16 cellular contexts compared by ENCODE assay signal in genomic region chr6:170346649-170347048, GRCh38. TPM values are rescaled to one million over a fixed set of nuclear protein-coding genes. Genes with fewer than 3 reads are reported as not detected.
A peak's percentile ranks its signal among the peaks of the same experiment; 100 is the strongest.
DNase-seq lines count a peak whose midpoint lies in the region; ATAC-seq and TF ChIP-seq lines count a peak whose summit lies in the region.
"Had no signal": no experiment of that assay in that cellular context is flagged by ENCODE, and none has a peak within 500 bp of the region (broad histone marks: within the 10 kb centered on the region; RNA-seq: fewer than 3 reads in every experiment).

No MANE protein-coding gene starts in this region.

- H3K4me1 Mint-ChIP-seq in activated CD4-positive, alpha-beta memory T cell treated with anti-CD3 and anti-CD28 coated beads, Interleukin-2, amount 10 ng/mL, durations not matched to agents 7 days and 5 days: peaks cover 37% of the 10 kb centered on the region
- H3K4me1 Mint-ChIP-seq in osteocyte (ENCODE audit: unreplicated experiment): peaks cover 32% of the 10 kb centered on the region

- CTCF ChIA-PET in activated CD4-positive, alpha-beta memory T cell treated with anti-CD3 and anti-CD28 coated beads, Interleukin-2, amount 10 ng/mL, durations not matched to agents 7 days and 5 days (lab: Charles Lee): no interaction called here
- CTCF ChIA-PET in A673 (lab: Charles Lee): no interaction called here

- no peak overlapping the region for H3K27ac ChIP-seq in A673 (ENCODE audit: low read depth, low read length, poor library complexity, severe bottlenecking)
- H3K27ac ChIP-seq: BLaER1 had no signal

- no TSS peak for BruUV-seq in A673 (replicated peaks; lab: Mats Ljungman, UMichigan)

- peaks cover 38 to 48% of the 10 kb centered on the region in 2 donors for H3K36me3 Mint-ChIP-seq in activated naive CD4-positive, alpha-beta T cell treated with anti-CD3 and anti-CD28 coated beads, Interleukin-2, amount 50 U/mL, for 72 hours
- peaks cover 64% of the 10 kb centered on the region for H3K36me3 Mint-ChIP-seq in activated CD4-positive, alpha-beta memory T cell treated with anti-CD3 and anti-CD28 coated beads, Interleukin-2, amount 10 ng/mL, durations not matched to agents 7 days and 5 days (ENCODE audit: low read depth)
- H3K36me3 Mint-ChIP-seq in osteocyte (ENCODE audit: unreplicated experiment): peaks cover 52% of the 10 kb centered on the region

- POLR2A ChIA-PET in activated CD4-positive, alpha-beta memory T cell treated with anti-CD3 and anti-CD28 coated beads, Interleukin-2, amount 10 ng/mL, durations not matched to agents 7 days and 5 days (lab: Charles Lee): interaction anchor here (1.5 kb wide), 1 partner anchor 40 kb away, joined by 5 read pairs; the partner anchor contains the start of gene FAM120B
- POLR2A ChIA-PET in A673 (lab: Charles Lee; ENCODE audit: low non-redundant PET): no interaction called here

- H3K36me3 ChIP-seq in A673 (ENCODE audit: insufficient read depth, low read length, poor library complexity, severe bottlenecking): peaks cover 25% of the 10 kb centered on the region

- peak in 1 of 2 donors; percentile 73 for ATAC-seq in activated naive CD4-positive, alpha-beta T cell treated with anti-CD3 and anti-CD28 coated beads, Interleukin-2, amount 50 U/mL, for 72 hours
- peak; percentile 12 for ATAC-seq in HG03280 (IDR thresholded peaks at IDR 0.05; ENCODE audit: unreplicated experiment)
- ATAC-seq in HG02981 (IDR thresholded peaks at IDR 0.05; ENCODE audit: unreplicated experiment): no peak

- H3K4me3 ChIP-seq in A673 (ENCODE audit: low read depth, low read length, poor library complexity, severe bottlenecking): no peak overlapping the region
- H3K4me3 ChIP-seq: BLaER1 had no signal

- no peak for DNase-seq in activated naive CD4-positive, alpha-beta T cell treated with anti-CD3 and anti-CD28 coated beads, Interleukin-2, amount 50 U/mL, for 72 hours (ENCODE audit: low spot score in 2 of 2)
- DNase-seq in activated naive CD4-positive, alpha-beta T cell treated with anti-CD3 and anti-CD28 coated beads, Interleukin-2, amount 50 U/mL, for 16 hours: no peak
- DNase-seq in activated CD4-positive, alpha-beta memory T cell treated with anti-CD3 and anti-CD28 coated beads, Interleukin-2, amount 10 ng/mL, durations not matched to agents 7 days and 5 days: no peak
- DNase-seq in osteocyte (ENCODE audit: extremely low spot score, unreplicated experiment) (no peak), A673 (ENCODE audit: low spot score) (no peak), nucleus accumbens (lab: John Stamatoyannopoulos, UW) (no peak)
- DNase-seq: CD8-positive, alpha-beta memory T cell; GF-D8; H9; NCI-H1417 treated with DMSO at 0.1 percent for 48 hours; NCI-H2029; NCI-H524 had no signal

- peaks cover 10 to 12% of the 10 kb centered on the region in 2 donors for H3K9me3 Mint-ChIP-seq in activated naive CD4-positive, alpha-beta T cell treated with anti-CD3 and anti-CD28 coated beads, Interleukin-2, amount 50 U/mL, for 72 hours
- H3K9me3 Mint-ChIP-seq in activated CD4-positive, alpha-beta memory T cell treated with anti-CD3 and anti-CD28 coated beads, Interleukin-2, amount 10 ng/mL, durations not matched to agents 7 days and 5 days: peaks cover 12% of the 10 kb centered on the region
- peaks cover 13% of the 10 kb centered on the region for H3K9me3 Mint-ChIP-seq in osteocyte (ENCODE audit: unreplicated experiment)

- H3K27me3 ChIP-seq in A673 (replicated peaks; ENCODE audit: insufficient read depth, low read depth, low read length, poor library complexity): no peaks in the 10 kb centered on the region
- H3K27me3 ChIP-seq: BLaER1 had no signal

- peaks cover 10% of the 10 kb centered on the region for H3K4me1 ChIP-seq in A673 (ENCODE audit: insufficient read depth, low read length, poor library complexity, severe bottlenecking)

- TF ChIP-seq CTCF in osteocyte (IDR thresholded peaks at IDR 0.05): no peak
- TF ChIP-seq CTCF in A673 (conservative IDR thresholded peaks at IDR 0.05; ENCODE audit: low read depth, low read length): no peak

- intact Hi-C loops in A673 (cut with micrococcal nuclease; ENCODE audit: unreplicated experiment): no loop called here

- H3K27ac Mint-ChIP-seq in activated naive CD4-positive, alpha-beta T cell treated with anti-CD3 and anti-CD28 coated beads, Interleukin-2, amount 50 U/mL, for 72 hours: peak overlapping the region; percentile 52 to 95
- H3K27ac Mint-ChIP-seq in activated CD4-positive, alpha-beta memory T cell treated with anti-CD3 and anti-CD28 coated beads, Interleukin-2, amount 10 ng/mL, durations not matched to agents 7 days and 5 days: peak overlapping the region; percentile 69
- peak overlapping the region; percentile 52 for H3K27ac Mint-ChIP-seq in osteocyte (ENCODE audit: unreplicated experiment)
- H3K27ac Mint-ChIP-seq: CD8-positive, alpha-beta memory T cell; H9; IgD-negative memory B cell had no signal

- peaks cover 9% of the 10 kb centered on the region for H3K9me3 ChIP-seq in A673 (ENCODE audit: low read depth, low read length, poor library complexity, severe bottlenecking)

- H3K27me3 Mint-ChIP-seq in activated CD4-positive, alpha-beta memory T cell treated with anti-CD3 and anti-CD28 coated beads, Interleukin-2, amount 10 ng/mL, durations not matched to agents 7 days and 5 days: no peaks in the 10 kb centered on the region
- no peaks in the 10 kb centered on the region for H3K27me3 Mint-ChIP-seq in osteocyte (ENCODE audit: unreplicated experiment)
- H3K27me3 Mint-ChIP-seq: CD8-positive, alpha-beta memory T cell; IgD-negative memory B cell had no signal

- no peak overlapping the region for H3K4me3 Mint-ChIP-seq in activated CD4-positive, alpha-beta memory T cell treated with anti-CD3 and anti-CD28 coated beads, Interleukin-2, amount 10 ng/mL, durations not matched to agents 7 days and 5 days
- H3K4me3 Mint-ChIP-seq in osteocyte (ENCODE audit: unreplicated experiment): no peak overlapping the region
- H3K4me3 Mint-ChIP-seq: CD8-positive, alpha-beta memory T cell; H9; IgD-negative memory B cell had no signal

RNA-seq across cellular contexts. Expression of gene FAM120B, which starts 40.1 kb away (rescaled TPM):
- 10 to 100 TPM; 14.1 to 25.9 TPM for total RNA-seq in activated naive CD4-positive, alpha-beta T cell treated with anti-CD3 and anti-CD28 coated beads, Interleukin-2, amount 50 U/mL, for 72 hours
- total RNA-seq in activated CD4-positive, alpha-beta memory T cell treated with anti-CD3 and anti-CD28 coated beads, Interleukin-2, amount 10 ng/mL, durations not matched to agents 7 days and 5 days: 10 to 100 TPM; 23.9 to 25.0 TPM
- total RNA-seq in osteocyte: 34.0 and 36.9 TPM in 2 replicates
- 30.3 and 31.6 TPM in 2 replicates for total RNA-seq in A673 (2021)

RNA-seq across cellular contexts. Expression of gene DLL1, which starts 55.8 kb away (rescaled TPM):
- 1 to 10 TPM; 1.1 to 2.6 TPM for total RNA-seq in activated naive CD4-positive, alpha-beta T cell treated with anti-CD3 and anti-CD28 coated beads, Interleukin-2, amount 50 U/mL, for 72 hours
- under 1 TPM in 1 of 2 experiments, not detected in 1; 0.20 TPM for total RNA-seq in activated CD4-positive, alpha-beta memory T cell treated with anti-CD3 and anti-CD28 coated beads, Interleukin-2, amount 10 ng/mL, durations not matched to agents 7 days and 5 days
- total RNA-seq in osteocyte (1.6 and 2.6 TPM in 2 replicates), A673 (2021) (1.1 and 1.2 TPM in 2 replicates)
